Comparison of ENCODE assay signal across 6 cellular contexts in the genomic region with DNA sequence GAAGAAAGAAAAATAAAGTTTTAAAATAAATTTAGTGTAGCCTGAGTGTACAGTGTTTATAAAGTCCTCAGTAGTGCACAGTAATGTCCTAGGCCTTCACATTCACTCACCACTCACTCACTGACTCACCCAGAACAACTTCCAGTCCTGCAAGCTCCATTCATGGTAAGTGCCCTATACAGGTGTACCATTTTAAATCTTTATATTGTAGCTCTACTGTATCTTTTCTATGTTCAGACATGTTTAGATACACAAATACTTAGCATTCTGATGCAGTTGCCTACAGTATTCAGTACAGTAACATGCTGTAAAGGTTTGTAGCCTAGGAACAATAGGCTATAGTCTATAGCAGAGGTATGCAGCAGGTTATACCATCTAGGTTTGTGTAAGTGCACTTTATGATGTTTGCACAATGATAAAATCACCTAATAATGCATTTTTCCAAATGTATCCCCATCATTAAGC.
A peak's percentile ranks its signal among the peaks of the same experiment; 100 is the strongest.
DNase-seq lines count a peak whose midpoint lies in the region; ATAC-seq and TF ChIP-seq lines count a peak whose summit lies in the region.
"Not testable (repeated sequence)": the region's sequence is repeated elsewhere in the genome, so short reads cannot be mapped to it uniquely, and the experiment has no call there.

No MANE protein-coding gene starts in this region.

- peak overlapping the region; percentile 51 for H3K4me2 ChIP-seq in PC-3 (ENCODE audit: low read length)
- not testable (repeated sequence) for H3K4me2 ChIP-seq in fibroblast of lung (ENCODE audit: extremely low read depth, insufficient read depth, low read length); osteoblast (ENCODE audit: insufficient read depth, low read length)

- DNase-seq in HFFc6, result peak; percentile 20
- DNase-seq in PC-3, result peak; percentile 82
- peak; percentile 45 for DNase-seq in brain microvascular endothelial cell
- peak; percentile 21 to 41 for DNase-seq in fibroblast of lung (ENCODE audit: low read depth in 2 of 2)
- DNase-seq in osteoblast (ENCODE audit: insufficient read length, low spot score, missing footprints), result not testable (repeated sequence)

- intact Hi-C loops in PC-3 (cut with micrococcal nuclease), result loop anchor here (1.0 kb wide), 1 partner anchor 58 kb away; no protein-coding TSS in a partner anchor

- not testable (repeated sequence) for TF ChIP-seq CTCF in HFFc6 (IDR thresholded peaks at IDR 0.05); PC-3 (conservative IDR thresholded peaks at IDR 0.05; ENCODE audit: low read depth, low read length); brain microvascular endothelial cell (IDR thresholded peaks at IDR 0.05; ENCODE audit: low read depth, low read length, missing control alignments); fibroblast of lung (conservative IDR thresholded peaks at IDR 0.05 in 1 of 2, IDR thresholded peaks at IDR 0.05 in 1 of 2; ENCODE audit: low read depth in 1 of 2, low read length in 2 of 2); osteoblast (IDR thresholded peaks at IDR 0.05; ENCODE audit: extremely low read depth, low read depth, low read length)

- H3K9me3 ChIP-seq in PC-3 (ENCODE audit: low read length); fibroblast of lung (ENCODE audit: control insufficient read depth, insufficient read depth, low read depth, low read length); osteoblast (ENCODE audit: low read depth, low read length): not testable (repeated sequence)

- H3K9ac ChIP-seq in PC-3 (ENCODE audit: low read length); fibroblast of lung (ENCODE audit: insufficient read depth, low read length): not testable (repeated sequence)

- H3K36me3 Mint-ChIP-seq in HFFc6 (ENCODE audit: low read depth), result not testable (repeated sequence)

- peaks cover 65% of the 10 kb centered on the region for H3K79me2 ChIP-seq in PC-3 (ENCODE audit: low read length)
- H3K79me2 ChIP-seq in fibroblast of lung (ENCODE audit: control insufficient read depth, insufficient read depth, low read length); osteoblast (ENCODE audit: insufficient read depth, low read length): not testable (repeated sequence)

- H3K4me1 ChIP-seq in PC-3 (ENCODE audit: insufficient read depth, low read length) (peaks cover 68% of the 10 kb centered on the region), fibroblast of lung (ENCODE audit: control insufficient read depth, extremely low read depth, insufficient read depth, low read length) (peaks cover 27% of the 10 kb centered on the region), osteoblast (ENCODE audit: insufficient read depth, low read length) (peaks cover 65% of the 10 kb centered on the region)

- not testable (repeated sequence) for H3K9me2 ChIP-seq in PC-3 (replicated peaks; ENCODE audit: low read length)

- H3K9me3 Mint-ChIP-seq in HFFc6, result not testable (repeated sequence)

- in situ Hi-C loops in brain microvascular endothelial cell (cut with HindIII; ENCODE audit: low pct_ligation_motif_present, low sequenced_read_pairs), result not testable (repeated sequence)

- H3F3A ChIP-seq in PC-3 (ENCODE audit: low read length, unreplicated experiment), result peaks cover 23% of the 10 kb centered on the region

- H3K4me3 ChIP-seq in PC-3 (ENCODE audit: low read length); brain microvascular endothelial cell (ENCODE audit: low read depth, low read length); fibroblast of lung (replicated peaks in 1 of 4; ENCODE audit: control extremely low read depth in 1 of 4, insufficient read depth in 1 of 4, low read depth in 3 of 4, low read length in 4 of 4); osteoblast (ENCODE audit: insufficient read depth, low read length): not testable (repeated sequence)

- not testable (repeated sequence) for H2AFZ ChIP-seq in PC-3 (ENCODE audit: low read length); fibroblast of lung (ENCODE audit: low read length); osteoblast (ENCODE audit: low read length)

- CTCF ChIA-PET in PC-3 (lab: Charles Lee), result interaction anchor here (0.9 to 1.2 kb wide), 3 partner anchors 20 to 59 kb away, joined by 3 to 5 read pairs (median 4); no protein-coding TSS in a partner anchor

- H3K27me3 Mint-ChIP-seq in HFFc6 (ENCODE audit: insufficient read depth), result not testable (repeated sequence)

- not testable (repeated sequence) for H3K27ac Mint-ChIP-seq in HFFc6

- peaks cover 57% of the 10 kb centered on the region for H3K4me1 Mint-ChIP-seq in HFFc6 (ENCODE audit: low read depth)

- POLR2A ChIA-PET in PC-3 (lab: Charles Lee; ENCODE audit: unreplicated experiment), result interaction anchor here (0.5 to 1.4 kb wide), 6 partner anchors 17 to 418 kb away, joined by 3 to 5 read pairs (median 3); no protein-coding TSS in a partner anchor

- ATAC-seq in PC-3 (peak; percentile 85), SK-N-SH treated with all-trans-retinoic acid at 6 μM for 48 hours (0 out of 3 replicates have a peak, but pooled peaks have one; percentile 19)

- H3K36me3 ChIP-seq in PC-3 (ENCODE audit: low read depth, low read length), result peaks cover 11% of the 10 kb centered on the region; the same call in 1 of the 2 replicates
- H3K36me3 ChIP-seq in brain microvascular endothelial cell (replicated peaks); fibroblast of lung (ENCODE audit: control insufficient read depth, insufficient read depth, low read length); osteoblast (ENCODE audit: insufficient read depth, low read length): not testable (repeated sequence)

- not testable (repeated sequence) for H4K20me1 ChIP-seq in PC-3 (ENCODE audit: low read length); fibroblast of lung (ENCODE audit: control insufficient read depth, extremely low read depth, insufficient read depth, low read length); osteoblast (ENCODE audit: insufficient read depth, low read length)

- H3K27me3 ChIP-seq in PC-3 (ENCODE audit: low read length); brain microvascular endothelial cell (replicated peaks); fibroblast of lung (ENCODE audit: control insufficient read depth, insufficient read depth, low read length); osteoblast (ENCODE audit: insufficient read depth, low read length): not testable (repeated sequence)

- BruUV-seq in PC-3 (replicated peaks; lab: Mats Ljungman, UMichigan), result not testable (repeated sequence)

- H3K27ac ChIP-seq in PC-3 (ENCODE audit: low read length) (peak overlapping the region; percentile 94), osteoblast (ENCODE audit: low read depth, low read length) (peak overlapping the region; percentile 89)
- H3K27ac ChIP-seq in brain microvascular endothelial cell; fibroblast of lung (ENCODE audit: insufficient read depth, low read length): not testable (repeated sequence)

- H3K4me3 Mint-ChIP-seq in HFFc6, result not testable (repeated sequence)
